14 cellular contexts compared by ENCODE assay signal in the genomic region with DNA sequence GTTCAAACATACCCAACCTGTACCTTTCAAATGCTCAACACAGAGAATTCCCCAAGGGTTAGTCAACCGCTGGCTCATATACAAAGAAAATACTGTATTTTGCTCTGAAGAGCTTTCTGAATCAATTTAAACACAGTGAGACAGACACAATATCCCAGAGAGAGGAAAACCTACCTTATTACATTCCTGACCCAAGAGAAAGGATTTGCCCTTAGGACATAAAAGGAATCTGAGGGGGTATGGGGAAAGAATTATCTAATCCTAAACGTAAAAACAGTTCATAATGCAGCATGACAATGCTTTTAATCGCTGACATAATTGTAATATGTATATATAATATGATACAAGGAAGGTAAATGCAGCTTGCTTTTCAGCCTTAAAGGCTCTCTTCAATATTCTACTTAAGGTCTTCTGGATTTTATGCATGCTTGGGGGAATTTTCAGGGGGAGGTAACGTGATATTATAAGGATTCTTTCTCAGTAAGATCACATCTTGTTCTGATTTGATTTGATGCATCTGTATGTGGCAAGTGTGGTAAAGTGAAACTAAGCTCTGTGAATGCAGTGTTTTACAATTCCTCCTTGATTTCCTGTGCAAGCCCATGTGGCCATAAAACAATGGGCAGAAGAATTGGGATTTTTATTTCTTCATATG.
A peak's percentile ranks its signal among the peaks of the same experiment; 100 is the strongest.
DNase-seq lines count a peak whose midpoint lies in the region; ATAC-seq and TF ChIP-seq lines count a peak whose summit lies in the region.
"Had no signal": no experiment of that assay in that cellular context is flagged by ENCODE, and none has a peak within 500 bp of the region (broad histone marks: within the 10 kb centered on the region; RNA-seq: fewer than 3 reads in every experiment).

No MANE protein-coding gene starts in this region.

- H3K9me3 Mint-ChIP-seq in chondrocyte (ENCODE audit: low read depth) (no peaks in the 10 kb centered on the region), mesothelial cell of epicardium (no peaks in the 10 kb centered on the region)
- no peaks in the 10 kb centered on the region for H3K9me3 Mint-ChIP-seq in stimulated activated naive CD8-positive, alpha-beta T cell treated with anti-CD3 and anti-CD28 coated beads, Interleukin-15, amount 100 ng/mL, for 72 hours
- H3K9me3 Mint-ChIP-seq in activated naive CD8-positive, alpha-beta T cell treated with anti-CD3 and anti-CD28 coated beads for 36 hours: no peaks in the 10 kb centered on the region

- H3K4me1 Mint-ChIP-seq in chondrocyte (ENCODE audit: low read depth) (peaks cover 84% of the 10 kb centered on the region), mesothelial cell of epicardium (peaks cover 80% of the 10 kb centered on the region)
- H3K4me1 Mint-ChIP-seq in stimulated activated naive CD8-positive, alpha-beta T cell treated with anti-CD3 and anti-CD28 coated beads, Interleukin-15, amount 100 ng/mL, for 72 hours: no peaks in the 10 kb centered on the region
- H3K4me1 Mint-ChIP-seq in activated naive CD8-positive, alpha-beta T cell treated with anti-CD3 and anti-CD28 coated beads for 36 hours: no peaks in the 10 kb centered on the region
- H3K4me1 Mint-ChIP-seq: B cell had no signal

- TF ChIP-seq CTCF in chondrocyte (IDR thresholded peaks at IDR 0.05) (no peak), mesothelial cell of epicardium (IDR thresholded peaks at IDR 0.05; ENCODE audit: unreplicated experiment) (no peak)

- DNase-seq in AG08395 (ENCODE audit: low spot score): peak; percentile 54
- peak; percentile 89 for DNase-seq in M059J (ENCODE audit: low read depth)
- no peak for DNase-seq in chondrocyte (ENCODE audit: low spot score)
- no peak for DNase-seq in mesothelial cell of epicardium (ENCODE audit: low spot score in 2 of 2, unreplicated experiment in 2 of 2)
- no peak for DNase-seq in stimulated activated naive CD8-positive, alpha-beta T cell treated with anti-CD3 and anti-CD28 coated beads, Interleukin-15, amount 100 ng/mL, for 72 hours
- no peak for DNase-seq in activated naive CD8-positive, alpha-beta T cell treated with anti-CD3 and anti-CD28 coated beads for 36 hours
- no peak for DNase-seq in stimulated activated CD4-positive, alpha-beta T cell treated with anti-CD3 and anti-CD28 coated beads, Interleukin-15, amount 100 ng/mL, for 24 hours
- DNase-seq: adrenal gland, gastrocnemius medialis, lower lobe of right lung, NCI-H1417, T1000 had no signal

- H3K36me3 Mint-ChIP-seq in chondrocyte (ENCODE audit: low read depth): no peaks in the 10 kb centered on the region
- H3K36me3 Mint-ChIP-seq in mesothelial cell of epicardium: peaks cover 13% of the 10 kb centered on the region
- H3K36me3 Mint-ChIP-seq in activated naive CD8-positive, alpha-beta T cell treated with anti-CD3 and anti-CD28 coated beads for 36 hours: no peaks in the 10 kb centered on the region

- H3K27ac Mint-ChIP-seq in chondrocyte (ENCODE audit: unreplicated experiment) (peak overlapping the region; percentile 93), mesothelial cell of epicardium (peak overlapping the region; percentile 97)
- H3K27ac Mint-ChIP-seq in stimulated activated naive CD8-positive, alpha-beta T cell treated with anti-CD3 and anti-CD28 coated beads, Interleukin-15, amount 100 ng/mL, for 72 hours: no peak overlapping the region
- H3K27ac Mint-ChIP-seq in activated naive CD8-positive, alpha-beta T cell treated with anti-CD3 and anti-CD28 coated beads for 36 hours: no peak overlapping the region
- H3K27ac Mint-ChIP-seq: B cell had no signal

- ATAC-seq in stimulated activated naive CD8-positive, alpha-beta T cell treated with anti-CD3 and anti-CD28 coated beads, Interleukin-15, amount 100 ng/mL, for 72 hours: no peak
- no peak for ATAC-seq in HG02970 (IDR thresholded peaks at IDR 0.05; ENCODE audit: low FRiP score, unreplicated experiment)
- ATAC-seq: gastrocnemius medialis, lower lobe of right lung had no signal

- H3K4me3 Mint-ChIP-seq in chondrocyte (ENCODE audit: unreplicated experiment) (peak overlapping the region; percentile 53), mesothelial cell of epicardium (no peak overlapping the region)
- no peak overlapping the region for H3K4me3 Mint-ChIP-seq in stimulated activated naive CD8-positive, alpha-beta T cell treated with anti-CD3 and anti-CD28 coated beads, Interleukin-15, amount 100 ng/mL, for 72 hours
- no peak overlapping the region for H3K4me3 Mint-ChIP-seq in activated naive CD8-positive, alpha-beta T cell treated with anti-CD3 and anti-CD28 coated beads for 36 hours
- H3K4me3 Mint-ChIP-seq: B cell had no signal

- H3K27me3 Mint-ChIP-seq in chondrocyte (ENCODE audit: low read depth) (no peaks in the 10 kb centered on the region), mesothelial cell of epicardium (ENCODE audit: low read depth) (no peaks in the 10 kb centered on the region)
- peaks cover 19% of the 10 kb centered on the region for H3K27me3 Mint-ChIP-seq in stimulated activated naive CD8-positive, alpha-beta T cell treated with anti-CD3 and anti-CD28 coated beads, Interleukin-15, amount 100 ng/mL, for 72 hours
- peaks cover 11% of the 10 kb centered on the region for H3K27me3 Mint-ChIP-seq in activated naive CD8-positive, alpha-beta T cell treated with anti-CD3 and anti-CD28 coated beads for 36 hours

Comparison
In these comparisons a context has a peak if more than half of its experiments do, and no peak if none do; other contexts are left out.
1. DNase-seq: peak in AG08395 (single experiment) and M059J (single experiment); none in chondrocyte (single experiment), mesothelial cell of epicardium (0 of 2), stimulated activated naive CD8-positive, alpha-beta T cell treated with anti-CD3 and anti-CD28 coated beads, Interleukin-15, amount 100 ng/mL, for 72 hours (0 of 2), activated naive CD8-positive, alpha-beta T cell treated with anti-CD3 and anti-CD28 coated beads for 36 hours (single experiment) and stimulated activated CD4-positive, alpha-beta T cell treated with anti-CD3 and anti-CD28 coated beads, Interleukin-15, amount 100 ng/mL, for 24 hours (single experiment).
2. H3K27ac Mint-ChIP-seq: peak in chondrocyte (single experiment) and mesothelial cell of epicardium (single experiment); none in stimulated activated naive CD8-positive, alpha-beta T cell treated with anti-CD3 and anti-CD28 coated beads, Interleukin-15, amount 100 ng/mL, for 72 hours (0 of 2) and activated naive CD8-positive, alpha-beta T cell treated with anti-CD3 and anti-CD28 coated beads for 36 hours (single experiment).